In the genomic region with DNA sequence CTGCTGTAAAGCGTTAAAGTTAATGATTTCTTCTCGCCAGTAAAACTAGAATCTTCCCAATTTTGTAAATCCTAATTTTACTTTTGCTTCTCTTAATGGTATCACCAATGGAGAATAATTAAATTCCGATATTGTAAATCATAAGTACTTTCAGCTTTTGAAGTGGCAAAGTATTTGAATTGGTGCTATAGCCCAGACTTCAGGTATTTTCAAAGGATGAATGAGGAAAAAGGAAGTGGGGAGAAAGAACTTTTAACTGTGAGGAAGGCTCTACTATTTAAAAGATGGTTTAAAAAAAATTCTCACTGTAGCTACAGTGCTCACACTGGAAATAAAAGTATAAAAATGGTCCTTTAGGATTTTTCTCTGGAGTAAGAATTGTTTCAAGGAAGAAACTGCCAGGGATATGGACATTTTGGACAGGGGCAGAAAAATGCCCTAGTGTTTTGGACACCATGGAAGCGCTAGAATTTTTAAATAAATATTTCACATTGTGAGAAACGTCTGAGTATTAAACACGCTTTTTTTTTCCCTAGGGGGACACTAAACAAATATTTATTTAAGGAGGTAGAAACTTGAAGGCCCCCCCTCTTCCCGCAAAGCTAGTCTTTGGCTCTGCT, we compare ENCODE assay signal across 1 cellular context.
A peak's percentile ranks its signal among the peaks of the same experiment; 100 is the strongest.
TF ChIP-seq lines count a peak whose summit lies in the region.

No MANE protein-coding gene starts in this region.

TF ChIP-seq in H1, 55 proteins besides CTCF, POLR2A, EP300 and RAD21:
- TF ChIP-seq KDM4A (IDR thresholded peaks at IDR 0.05; ENCODE audit: low read depth, low read length, severe bottlenecking): no peak
- TF ChIP-seq HDAC6 (IDR thresholded peaks at IDR 0.05; ENCODE audit: low read depth, low read length): no peak
- TF ChIP-seq SP4 (IDR thresholded peaks at IDR 0.05; ENCODE audit: low read length): 0 out of 2 replicates have a peak, but pooled peaks have one; percentile 1
- TF ChIP-seq RBBP5 (IDR thresholded peaks at IDR 0.05; ENCODE audit: borderline replicate concordance, low read depth, low read length): no peak
